Comparison of ENCODE assay signal across 16 cellular contexts in the genomic region with DNA sequence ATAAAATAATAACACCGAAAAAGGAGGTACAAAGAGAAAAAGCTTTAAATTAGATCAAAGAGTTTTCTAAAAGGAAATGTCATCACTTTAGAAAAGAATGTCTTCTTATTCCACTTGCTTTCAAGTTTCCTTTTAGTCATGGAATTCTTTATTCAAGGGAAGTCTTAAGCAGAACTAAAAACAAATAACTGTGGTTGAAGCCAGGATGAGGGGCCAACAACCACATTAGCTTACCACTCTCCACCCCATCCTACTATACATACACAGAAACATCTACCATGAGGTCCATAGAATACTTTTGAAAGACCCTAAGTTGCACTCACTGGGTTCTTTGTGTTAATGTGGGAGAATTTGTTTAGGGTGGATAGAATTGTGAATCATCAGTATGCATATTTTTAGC.
"Had no signal": no experiment of that assay in that cellular context is flagged by ENCODE, and none has a peak within 500 bp of the region (broad histone marks: within the 10 kb centered on the region; RNA-seq: fewer than 3 reads in every experiment).

No MANE protein-coding gene starts in this region.

- H3K27me3 ChIP-seq: ovary, thyroid gland had no signal

- H3K4me3 ChIP-seq: left ventricle myocardium inferior, ovary, skin epidermis, thyroid gland had no signal

- FAIRE-seq: bronchial epithelial cell, islet of Langerhans, urothelium cell line had no signal

- H3K4me1 Mint-ChIP-seq: memory B cell, nephron progenitor cell had no signal

- H3K36me3 ChIP-seq: left ventricle myocardium inferior, ovary, thyroid gland had no signal

- H3K36me3 Mint-ChIP-seq: memory B cell had no signal

- H3K9me3 Mint-ChIP-seq: nephron progenitor cell had no signal

- H3K9me3 ChIP-seq: ovary, thyroid gland had no signal

- H3K4me3 Mint-ChIP-seq: memory B cell, nephron progenitor cell had no signal

- DNase-seq: activated CD4-positive, alpha-beta T cell treated with anti-CD3 and anti-CD28 coated beads, Interleukin-2, amount 50 U/mL, for 1 hour; activated naive CD4-positive, alpha-beta T cell treated with anti-CD3 and anti-CD28 coated beads, Interleukin-2, amount 50 U/mL, for 16 hours; activated T-cell treated with anti-CD3 and anti-CD28 coated beads for 4 hours; amygdala; glutamatergic neuron; left ventricle myocardium inferior; nephron progenitor cell; ovary; T-helper 2 cell; thyroid gland had no signal

- H3K27ac Mint-ChIP-seq: activated T-helper 2 cell treated with anti-CD3 and anti-CD28 coated beads, Interferon-gamma antibody, Interleukin-2, Interleukin-4, amounts not matched to agents 10 μg/mL and 5 μg/mL and 100 μg/mL, durations not matched to agents 14 hours and 24 hours and 36 hours; memory B cell; nephron progenitor cell had no signal

- H3K4me1 ChIP-seq: left ventricle myocardium inferior, thyroid gland had no signal

- H3K27me3 Mint-ChIP-seq: memory B cell had no signal

- H3K27ac ChIP-seq: left ventricle myocardium inferior, ovary, thyroid gland had no signal
